8 cellular contexts compared by ENCODE assay signal in the genomic region with DNA sequence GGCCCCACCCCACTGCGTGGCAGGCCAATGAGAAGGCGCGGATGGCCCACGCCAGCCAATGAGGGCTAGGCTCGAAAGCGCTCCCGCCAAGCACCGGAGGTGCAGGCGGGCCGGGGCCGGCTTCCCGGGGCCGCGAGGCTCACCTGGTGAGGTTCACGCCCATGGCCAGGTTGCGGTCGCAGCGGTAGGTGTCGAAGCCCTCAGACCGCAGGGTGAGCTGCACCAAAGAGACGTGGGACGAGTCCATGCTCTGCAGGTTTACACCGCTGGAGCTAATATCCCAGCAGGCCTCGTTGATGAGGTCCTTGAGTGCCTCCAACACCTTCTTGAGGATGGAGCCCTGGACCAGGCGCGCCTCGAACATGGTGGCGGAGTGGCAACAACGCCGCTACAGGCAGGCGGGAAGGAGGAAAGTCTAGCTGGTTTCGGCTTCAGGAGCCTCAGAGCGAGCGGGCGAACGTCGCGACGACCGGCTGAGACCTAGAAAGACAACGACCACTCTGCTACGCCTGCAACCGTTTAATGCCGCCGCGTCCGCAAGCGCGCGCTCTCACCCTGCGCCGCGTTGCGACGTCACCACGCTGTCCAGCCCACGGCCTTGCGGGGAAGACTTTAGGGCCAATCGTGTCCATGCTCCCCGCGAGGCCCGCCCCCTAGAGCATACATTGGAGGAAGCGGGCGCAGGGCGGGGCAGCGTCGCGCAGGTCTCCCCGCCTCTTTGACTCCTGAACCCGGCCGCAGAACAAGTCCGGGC. TPM values are rescaled to one million over a fixed set of nuclear protein-coding genes. Genes with fewer than 3 reads are reported as not detected.
DNase-seq lines count a peak whose midpoint lies in the region; ATAC-seq and TF ChIP-seq lines count a peak whose summit lies in the region.

A gene (minus strand): TSS at position 524 of the 754 bp plus-strand sequence. CDS start 160 bp downstream, at position 364.

- peak; percentile 83 to 96 for TF ChIP-seq POLR2A in tibial nerve (IDR thresholded peaks at IDR 0.05)

- H3K4me1 ChIP-seq in adipocyte (ENCODE audit: control insufficient read depth, insufficient read depth, low read length) (peaks cover 25% of the 10 kb centered on the region), parathyroid adenoma (peaks cover 7% of the 10 kb centered on the region), tibial nerve (peaks cover 0 to 19% (median 11%) of the 10 kb centered on the region in 4 donors)

- 0 to 1% methylated on average over 50 to 66 of the region's 72 CpGs for WGBS in tibial nerve, 2 donors

- H2AFZ ChIP-seq in parathyroid adenoma: peak within 1 kb of the TSS; percentile 76

- peak within 1 kb of the TSS; percentile 80 for H3K4me2 ChIP-seq in parathyroid adenoma (ENCODE audit: low read length)

- H3K27me3 ChIP-seq in adipocyte (replicated peaks; ENCODE audit: control insufficient read depth, insufficient read depth, low read length): no peaks in the 10 kb centered on the region
- H3K27me3 ChIP-seq in parathyroid adenoma (ENCODE audit: control insufficient read depth, insufficient read depth, low read length): no peaks in the 10 kb centered on the region
- H3K27me3 ChIP-seq in tibial nerve: no peaks in the 10 kb centered on the region

- TF ChIP-seq CTCF in GM12875 (IDR thresholded peaks at IDR 0.05; ENCODE audit: borderline replicate concordance, insufficient read depth, low read depth, low read length) (no peak), parathyroid adenoma (IDR thresholded peaks at IDR 0.05) (peak; percentile 29), tibial nerve (IDR thresholded peaks at IDR 0.05) (peak in 1 of 5 experiments; percentile 42)

- H3K4me3 ChIP-seq in GM12875 (ENCODE audit: low read depth, low read length) (peak within 1 kb of the TSS; percentile 71), adipocyte (ENCODE audit: low read length) (peak within 1 kb of the TSS; percentile 95), parathyroid adenoma (ENCODE audit: low read depth, low read length) (peak within 1 kb of the TSS; percentile 79), tibial nerve (peak within 1 kb of the TSS; percentile 43 to 89 (median 74))

- H3K36me3 ChIP-seq in adipocyte (ENCODE audit: control insufficient read depth, insufficient read depth, low read length, severe bottlenecking) (peaks cover 31% of the 10 kb centered on the region), parathyroid adenoma (ENCODE audit: control insufficient read depth, insufficient read depth, low read length) (no peaks in the 10 kb centered on the region), tibial nerve (peaks cover 0 to 29% (median 0%) of the 10 kb centered on the region in 3 donors)

- intact Hi-C loops in Right ventricle myocardium superior (cut with DNase I): no loop called here

- peak within 1 kb of the TSS; percentile 73 for H3K27ac ChIP-seq in parathyroid adenoma
- peak within 1 kb of the TSS; percentile 74 to 89 (median 87) for H3K27ac ChIP-seq in tibial nerve

- H3K9me3 ChIP-seq in adipocyte (ENCODE audit: control insufficient read depth, low read length): no peaks in the 10 kb centered on the region
- H3K9me3 ChIP-seq in parathyroid adenoma (ENCODE audit: control insufficient read depth, low read length): no peaks in the 10 kb centered on the region
- no peaks in the 10 kb centered on the region for H3K9me3 ChIP-seq in tibial nerve

- DNase-seq in NCI-H1436 (lab: John Stamatoyannopoulos, UW): peak; percentile 96
- peak; percentile 91 for DNase-seq in T follicular helper cell (ENCODE audit: low read depth)
- peak; percentile 99 for DNase-seq in adipocyte (ENCODE audit: low read depth)
- peak; percentile 99 for DNase-seq in Right ventricle myocardium superior
- DNase-seq in tibial nerve (ENCODE audit: low spot score in 2 of 2): peak; percentile 95 to 97

- no peaks in the 10 kb centered on the region for H3K79me2 ChIP-seq in parathyroid adenoma

- TF ChIP-seq EP300 in tibial nerve (IDR thresholded peaks at IDR 0.05): peak; percentile 55 to 97

- ATAC-seq in HG02798 (IDR thresholded peaks at IDR 0.05; ENCODE audit: poor library complexity, unreplicated experiment) (peak; percentile 94), Right ventricle myocardium superior (ENCODE audit: poor library complexity) (peak; percentile 99)

- peak within 1 kb of the TSS; percentile 90 for H3K9ac ChIP-seq in adipocyte (ENCODE audit: low read length)
- no peak within 1 kb of the TSS for H3K9ac ChIP-seq in parathyroid adenoma

RNA-seq across cellular contexts. Expression of the gene that starts here (rescaled TPM):
- total RNA-seq in Right ventricle myocardium superior (26.4 TPM), tibial nerve (10 to 100 TPM; 28.2 to 42.8 (median 37.4) TPM)

Comparison
In these comparisons a context has a peak if more than half of its experiments do, and no peak if none do; other contexts are left out.
1. Peak in every context shown above with its lines: DNase-seq, ATAC-seq, H3K4me3 ChIP-seq and H3K27ac ChIP-seq.